In the genomic region with DNA sequence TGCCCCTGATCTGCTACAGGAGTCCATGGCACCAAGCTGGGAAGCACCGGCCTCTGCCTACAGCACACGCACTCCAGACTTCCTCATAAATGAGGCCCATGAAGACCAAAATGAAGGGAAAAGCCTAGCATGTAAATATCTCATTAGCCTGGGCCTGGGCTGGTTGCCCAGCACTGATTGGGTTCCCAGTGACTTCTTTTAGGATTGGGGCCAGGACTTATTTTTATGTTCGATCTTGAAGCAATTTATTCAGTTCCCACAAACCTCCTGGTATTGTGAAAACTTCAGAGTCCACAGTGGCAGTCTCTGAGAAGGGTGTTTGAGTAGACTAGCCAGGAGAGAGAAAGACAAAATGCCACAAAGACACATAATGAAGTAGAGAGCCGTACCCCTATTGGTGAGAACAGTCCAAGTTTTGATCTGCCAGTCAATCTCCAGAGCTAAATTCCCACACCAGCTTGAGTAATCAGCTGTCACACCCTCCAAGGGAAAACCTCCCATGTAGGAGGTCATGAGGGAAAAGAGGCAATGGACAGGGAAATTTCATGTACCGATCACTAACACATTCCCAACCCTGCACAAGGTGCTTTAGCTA, we compare ENCODE assay signal across 13 cellular contexts.
DNase-seq lines count a peak whose midpoint lies in the region; ATAC-seq and TF ChIP-seq lines count a peak whose summit lies in the region.
"Had no signal": no experiment of that assay in that cellular context is flagged by ENCODE, and none has a peak within 500 bp of the region (broad histone marks: within the 10 kb centered on the region; RNA-seq: fewer than 3 reads in every experiment).

No MANE protein-coding gene starts in this region.

- no peak overlapping the region for H2BK15ac ChIP-seq in H9 (ENCODE audit: low read depth, low read length)

- no peaks in the 10 kb centered on the region for H3K9me3 Mint-ChIP-seq in H9
- H3K9me3 Mint-ChIP-seq: central memory CD8-positive, alpha-beta T cell had no signal

- H3K79me1 ChIP-seq in H9 (ENCODE audit: insufficient read depth, low read depth, low read length, poor library complexity, severe bottlenecking), result no peaks in the 10 kb centered on the region

- no peak for TF ChIP-seq CTCF in H9 (conservative IDR thresholded peaks at IDR 0.05)

- no peak overlapping the region for H3K14ac ChIP-seq in H9 (ENCODE audit: insufficient read depth, low read length)

- H3K23me2 ChIP-seq in H9 (ENCODE audit: insufficient read length, low read depth, low read length, poor library complexity, severe bottlenecking), result no peaks in the 10 kb centered on the region

- H3K4ac ChIP-seq in H9 (ENCODE audit: low read depth, low read length), result no peak overlapping the region

- H3K4me3 Mint-ChIP-seq in H9, result no peak overlapping the region
- H3K4me3 Mint-ChIP-seq: central memory CD8-positive, alpha-beta T cell had no signal

- no peak overlapping the region for H3K23ac ChIP-seq in H9 (ENCODE audit: insufficient read length, low read depth, low read length)

- peak overlapping the region; percentile 14 for H3K4me3 ChIP-seq in skeletal muscle satellite cell (ENCODE audit: low read length)
- H3K4me3 ChIP-seq: spleen, upper lobe of left lung had no signal

- no peaks in the 10 kb centered on the region; a peak in 1 of 7 replicates for H3K36me3 Mint-ChIP-seq in H9 (ENCODE audit: insufficient read depth in 1 of 3, low read depth in 3 of 3)

- no peak overlapping the region for H3K56ac ChIP-seq in H9 (ENCODE audit: insufficient read length, low read depth, low read length)

- H3K4me1 ChIP-seq in H9 (ENCODE audit: insufficient read depth, low read length) (peaks cover 7% of the 10 kb centered on the region; the same call in 1 of the 2 replicates), skeletal muscle satellite cell (ENCODE audit: control insufficient read depth, insufficient read depth, low read length) (peaks cover 33% of the 10 kb centered on the region)

- H2AK5ac ChIP-seq in H9 (ENCODE audit: insufficient read length, low read length), result no peak overlapping the region

- no peaks in the 10 kb centered on the region for H4K20me1 ChIP-seq in H9 (ENCODE audit: control insufficient read depth, insufficient read depth, insufficient read length)

- DNase-seq in H9 (no peak), SW480 (ENCODE audit: low spot score) (peak; percentile 70), fibroblast of peridontal ligament (ENCODE audit: extremely low read depth) (peak; percentile 90), activated gamma-delta T cell (lab: John Stamatoyannopoulos, UW) (no peak), 8988T (no peak)
- no peak for DNase-seq in stimulated activated CD4-positive, alpha-beta T cell treated with anti-CD3 and anti-CD28 coated beads, Interleukin-15, amount 100 ng/mL, for 24 hours
- DNase-seq: activated CD4-positive, alpha-beta T cell treated with anti-CD3 and anti-CD28 coated beads for 48 hours; NCI-H774; spleen; upper lobe of left lung had no signal

- no peaks in the 10 kb centered on the region for H3K36me3 ChIP-seq in skeletal muscle satellite cell (ENCODE audit: insufficient read depth, low read length)
- H3K36me3 ChIP-seq: spleen, upper lobe of left lung had no signal

- H3K4me2 ChIP-seq in H9 (ENCODE audit: insufficient read depth, insufficient read length, low read length), result no peak overlapping the region
- peak overlapping the region; percentile 60 for H3K4me2 ChIP-seq in skeletal muscle satellite cell (ENCODE audit: low read length)

- H2AFZ ChIP-seq in H9 (ENCODE audit: low read length), result no peak overlapping the region

- H3K4me1 Mint-ChIP-seq in H9, result peaks cover 51 to 56% of the 10 kb centered on the region in 2 experiments
- H3K4me1 Mint-ChIP-seq: central memory CD8-positive, alpha-beta T cell had no signal

- H3K27me3 Mint-ChIP-seq in H9 (ENCODE audit: low read depth), result no peaks in the 10 kb centered on the region
- H3K27me3 Mint-ChIP-seq: central memory CD8-positive, alpha-beta T cell had no signal

- H3K9me3 ChIP-seq in H9 (ENCODE audit: control insufficient read depth, low read depth, low read length) (no peaks in the 10 kb centered on the region), skeletal muscle satellite cell (replicated peaks; ENCODE audit: low read length) (no peaks in the 10 kb centered on the region)
- H3K9me3 ChIP-seq: spleen, upper lobe of left lung had no signal

- no peaks in the 10 kb centered on the region for H3K79me2 ChIP-seq in H9 (ENCODE audit: insufficient read depth, low read length)

- H4K91ac ChIP-seq in H9 (ENCODE audit: insufficient read length, low read depth, low read length), result no peak overlapping the region

- no peak for ATAC-seq in GM18498 (IDR thresholded peaks at IDR 0.05; ENCODE audit: unreplicated experiment)

- H3K18ac ChIP-seq in H9 (ENCODE audit: insufficient read length, low read depth, low read length), result peak overlapping the region; percentile 38

- no CpG with 5 or more reads among the region's 5 CpGs for WGBS in H9 (ENCODE audit: extremely low coverage, insufficient read length, low lambda C conversion rate)

- no peak overlapping the region for H3K9ac ChIP-seq in H9 (ENCODE audit: extremely low read depth, insufficient read length, low read length)
- H3K9ac ChIP-seq in skeletal muscle satellite cell (ENCODE audit: low read depth, low read length), result peak overlapping the region; percentile 74

- no peak overlapping the region for H2BK120ac ChIP-seq in H9 (ENCODE audit: low read depth, low read length, poor library complexity, severe bottlenecking)

- H3K27ac Mint-ChIP-seq in H9, result peak overlapping the region; percentile 27 to 82 (median 38); a peak in 6 of 7 replicates

- H4K5ac ChIP-seq in H9 (ENCODE audit: insufficient read length, low read depth, low read length), result no peak overlapping the region

- peak overlapping the region; percentile 28 for H2BK20ac ChIP-seq in H9 (ENCODE audit: low read depth, low read length, poor library complexity, severe bottlenecking)

- peak overlapping the region; percentile 11 for H2BK12ac ChIP-seq in H9 (ENCODE audit: insufficient read length, low read depth, low read length)

- H3K27me3 ChIP-seq in H9 (ENCODE audit: insufficient read depth, low read length), result no peaks in the 10 kb centered on the region
- H3K27me3 ChIP-seq in skeletal muscle satellite cell (ENCODE audit: control insufficient read depth, insufficient read depth, low read length), result no peaks in the 10 kb centered on the region
- H3K27me3 ChIP-seq: spleen, upper lobe of left lung had no signal

- H3K27ac ChIP-seq in H9 (ENCODE audit: insufficient read length, low read depth, low read length), result no peak overlapping the region

- H2BK5ac ChIP-seq in H9 (ENCODE audit: insufficient read length, low read length), result no peak overlapping the region

- no peak overlapping the region for H3T11ph ChIP-seq in H9 (ENCODE audit: low read length)

- H4K8ac ChIP-seq in H9 (replicated peaks; ENCODE audit: insufficient read length, low read depth, low read length), result no peak overlapping the region

Comparison
In these comparisons a context has a peak if more than half of its experiments do, and no peak if none do; other contexts are left out.
1. DNase-seq: peak in SW480 (single experiment) and fibroblast of peridontal ligament (single experiment); none in H9 (single experiment), activated gamma-delta T cell (single experiment), 8988T (single experiment) and stimulated activated CD4-positive, alpha-beta T cell treated with anti-CD3 and anti-CD28 coated beads, Interleukin-15, amount 100 ng/mL, for 24 hours (single experiment).